8 cellular contexts compared by ENCODE assay signal in the genomic region with DNA sequence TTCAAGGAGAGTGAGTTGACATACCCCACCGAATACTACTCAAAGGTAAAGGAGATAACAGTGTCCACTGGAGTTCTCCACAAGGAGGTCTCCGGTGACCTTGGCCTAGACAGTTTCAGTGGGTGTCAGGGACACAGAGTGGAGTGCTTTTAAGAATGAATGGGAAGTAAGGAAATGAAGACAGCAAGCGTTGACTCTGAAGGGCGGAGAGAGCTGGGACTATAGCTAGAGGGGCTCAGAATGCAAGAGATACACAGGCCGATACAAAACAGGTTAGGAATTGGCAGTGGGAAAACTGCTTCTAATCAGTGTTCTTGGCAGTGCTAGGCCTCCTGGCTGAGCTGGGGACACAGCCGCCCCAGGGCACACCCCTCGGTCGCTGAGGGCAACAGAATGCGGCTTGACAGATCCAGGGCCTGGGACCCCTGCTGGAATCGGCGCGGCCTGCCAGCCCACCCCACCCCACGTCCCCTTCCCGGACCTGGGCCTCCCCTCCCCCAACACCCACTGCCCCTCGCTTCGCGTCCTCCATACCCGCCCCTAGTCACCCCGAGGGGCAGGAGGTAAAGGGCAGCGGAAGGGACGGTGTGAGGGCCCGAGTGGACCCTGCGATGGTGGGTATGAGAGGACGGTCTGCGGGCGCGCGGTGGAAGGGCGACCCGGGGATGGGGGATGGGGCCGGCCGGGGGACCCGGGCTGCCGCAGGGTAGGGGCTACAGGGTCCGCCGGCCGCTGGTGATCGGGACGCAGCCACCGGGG.
DNase-seq lines count a peak whose midpoint lies in the region; ATAC-seq lines count a peak whose summit lies in the region.

No MANE protein-coding gene starts in this region.

- peaks cover 10 to 25% of the 10 kb centered on the region in 2 donors for H3K4me1 ChIP-seq in muscle layer of duodenum (ENCODE audit: control insufficient read depth in 1 of 2, insufficient read depth in 2 of 2, low read length in 2 of 2)

- peak overlapping the region; percentile 83 to 85 for H3K4me3 ChIP-seq in muscle layer of duodenum (ENCODE audit: low read depth in 1 of 2, low read length in 2 of 2)

- H3K27me3 ChIP-seq in muscle layer of duodenum (ENCODE audit: low read depth, low read length): no peaks in the 10 kb centered on the region

- DNase-seq in ELF-1 (ENCODE audit: low read depth, low spot score) (peak; percentile 40), ecto neural progenitor cell (ENCODE audit: low spot score) (peak; percentile 75), NCI-H1436 (lab: John Stamatoyannopoulos, UW) (no peak), NCI-H2196 treated with DMSO at 0.1 percent for 48 hours (lab: John Stamatoyannopoulos, UW; ENCODE audit: unreplicated experiment) (no peak)

- no peaks in the 10 kb centered on the region for H3K9me3 ChIP-seq in muscle layer of duodenum (ENCODE audit: control insufficient read depth in 1 of 2, low read length in 2 of 2)

- H3K36me3 ChIP-seq in muscle layer of duodenum (ENCODE audit: control insufficient read depth in 1 of 2, insufficient read depth in 2 of 2, low read length in 2 of 2): no peaks in the 10 kb centered on the region

- ATAC-seq in HG03442 (IDR thresholded peaks at IDR 0.05; ENCODE audit: unreplicated experiment) (peak; percentile 5), GM21515 (IDR thresholded peaks at IDR 0.05; ENCODE audit: unreplicated experiment) (no peak), HG02763 (IDR thresholded peaks at IDR 0.05; ENCODE audit: unreplicated experiment) (no peak)

- H3K27ac ChIP-seq in muscle layer of duodenum (ENCODE audit: low read length): peak overlapping the region; percentile 43

Comparison
In these comparisons a context has a peak if more than half of its experiments do, and no peak if none do; other contexts are left out.
1. DNase-seq: peak in ELF-1 (single experiment) and ecto neural progenitor cell (single experiment); none in NCI-H1436 (single experiment) and NCI-H2196 treated with DMSO at 0.1 percent for 48 hours (single experiment).